Comparison of ENCODE assay signal across 5 cellular contexts in the genomic region with DNA sequence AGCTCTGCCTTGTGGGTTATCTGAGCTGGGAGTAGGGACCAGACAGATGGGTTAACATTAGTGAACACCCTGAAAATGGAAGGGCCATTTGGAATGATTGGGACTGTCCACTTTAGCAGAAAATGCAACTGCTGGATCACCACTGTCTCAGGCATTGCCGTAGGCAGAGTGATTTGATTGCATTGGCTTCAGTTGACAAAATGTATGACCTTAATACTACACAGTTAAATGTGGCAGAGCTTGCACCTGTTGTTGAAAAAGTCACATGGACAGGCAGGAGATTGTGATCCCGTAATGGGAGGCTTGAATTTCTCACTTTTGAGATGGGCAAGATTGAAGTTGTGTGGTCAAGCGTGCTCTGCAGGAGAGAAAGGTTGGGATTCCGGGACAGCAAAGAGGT.
"Had no signal": no experiment of that assay in that cellular context is flagged by ENCODE, and none has a peak within 500 bp of the region (broad histone marks: within the 10 kb centered on the region; RNA-seq: fewer than 3 reads in every experiment).

No MANE protein-coding gene starts in this region.

- H3K4me1 Mint-ChIP-seq: GM23338, H9, IgD-negative memory B cell had no signal

- H3K4me3 ChIP-seq: GM23338 had no signal

- H3K27me3 Mint-ChIP-seq: IgD-negative memory B cell had no signal

- H3K4me3 Mint-ChIP-seq: GM23338, H9, IgD-negative memory B cell had no signal

- H3K27ac Mint-ChIP-seq: GM23338, H9, IgD-negative memory B cell had no signal

- DNase-seq: H9, HCEC 1CT, KBM-7 had no signal

- H3K4me2 ChIP-seq: GM23338 had no signal

- H3K9me3 Mint-ChIP-seq: GM23338, H9, IgD-negative memory B cell had no signal

- H2AFZ ChIP-seq: GM23338 had no signal

- ATAC-seq: GM23338 had no signal
